ENCODE assay signal across 22 cellular contexts in the genomic region with DNA sequence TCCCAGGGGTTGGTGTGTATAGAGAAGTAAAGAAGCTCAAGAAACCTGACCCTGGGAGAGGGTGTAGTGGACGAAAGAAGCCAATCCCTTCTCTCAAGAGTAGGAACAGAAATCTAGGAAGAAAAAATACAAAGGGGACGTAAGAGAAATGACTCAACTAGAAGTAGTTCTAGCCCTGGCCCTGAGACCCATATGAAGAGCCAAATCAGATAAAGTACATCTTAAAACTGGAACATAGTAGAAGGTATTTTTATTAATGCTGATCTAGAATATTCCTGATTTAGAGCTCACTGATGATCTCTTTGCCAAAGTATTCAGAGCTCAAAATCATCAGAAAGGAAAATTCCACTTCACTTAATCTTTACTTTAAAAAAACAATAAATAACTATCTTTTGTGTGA.
A peak's percentile ranks its signal among the peaks of the same experiment; 100 is the strongest.
DNase-seq lines count a peak whose midpoint lies in the region; ATAC-seq and TF ChIP-seq lines count a peak whose summit lies in the region.
"Had no signal": no experiment of that assay in that cellular context is flagged by ENCODE, and none has a peak within 500 bp of the region (broad histone marks: within the 10 kb centered on the region; RNA-seq: fewer than 3 reads in every experiment).

No MANE protein-coding gene starts in this region.

- no peaks in the 10 kb centered on the region for H3K36me3 ChIP-seq in GM23248 (ENCODE audit: low read depth)
- H3K36me3 ChIP-seq: ascending aorta, HAP-1 had no signal

- peaks cover 40% of the 10 kb centered on the region for H3K4me1 Mint-ChIP-seq in nephron progenitor cell

- 47 to 51% methylated on average over 2 of the region's 2 CpGs for WGBS in GM23248 (ENCODE audit: low coverage in 1 of 2, low lambda C conversion rate in 2 of 2, missing lambda C conversion rate in 2 of 2), 2 experiments

- no peaks in the 10 kb centered on the region for H3K27me3 Mint-ChIP-seq in nephron progenitor cell (ENCODE audit: low read depth, poor library complexity)

- H3K4me3 Mint-ChIP-seq in nephron progenitor cell = no peak overlapping the region
- H3K4me3 Mint-ChIP-seq: T-helper 2 cell treated with Interferon-gamma antibody and Interleukin-4, amounts not matched to agents 5 μg/mL and 100 μg/mL, for 36 hours had no signal

- no peak overlapping the region for H3K4me3 ChIP-seq in AG10803 (ENCODE audit: low read length)
- H3K4me3 ChIP-seq in GM23248 = no peak overlapping the region
- no peak overlapping the region for H3K4me3 ChIP-seq in cardiac fibroblast (replicated peaks in 1 of 2; ENCODE audit: low read depth in 2 of 2, low read length in 2 of 2)
- H3K4me3 ChIP-seq: ascending aorta, HAP-1, K562 had no signal

- in situ Hi-C loops in GM23248 (cut with MboI) = no loop called here

- no peaks in the 10 kb centered on the region for H4K20me1 ChIP-seq in GM23248 (ENCODE audit: insufficient read depth)

- peaks cover 13% of the 10 kb centered on the region for H3K4me1 ChIP-seq in GM23248 (ENCODE audit: insufficient read depth)
- H3K4me1 ChIP-seq: Caco-2, HAP-1 had no signal

- H3K27ac Mint-ChIP-seq in nephron progenitor cell = peak overlapping the region; percentile 86
- H3K27ac Mint-ChIP-seq: T-helper 2 cell treated with Interferon-gamma antibody and Interleukin-4, amounts not matched to agents 5 μg/mL and 100 μg/mL, for 36 hours had no signal

- H3K27me3 ChIP-seq in GM23248 (replicated peaks; ENCODE audit: insufficient read depth) = no peaks in the 10 kb centered on the region
- H3K27me3 ChIP-seq: ascending aorta had no signal

- no peak for TF ChIP-seq CTCF in AG10803 (conservative IDR thresholded peaks at IDR 0.05; ENCODE audit: low read length)
- TF ChIP-seq CTCF in cardiac fibroblast (IDR thresholded peaks at IDR 0.05; ENCODE audit: low read depth, low read length) = no peak
- no peak for TF ChIP-seq CTCF in nephron progenitor cell (IDR thresholded peaks at IDR 0.05)

- DNase-seq in AG10803 (ENCODE audit: low read depth) (peak; percentile 14), GM23248 (peak; percentile 73), cardiac fibroblast (ENCODE audit: low read depth in 2 of 2) (peak; percentile 48 to 80), nephron progenitor cell (no peak), hypothalamus (lab: John Stamatoyannopoulos, UW) (no peak), putamen (ENCODE audit: low spot score) (no peak)
- DNase-seq: activated CD4-positive, CD25-positive, alpha-beta regulatory T cell treated with anti-CD3 and anti-CD28 coated beads, Interleukin-2, amount 50 U/mL, for 72 hours; activated effector memory CD4-positive, alpha-beta T cell treated with Interleukin-2 at 50 U/mL for 16 hours; Caco-2; cortex of kidney; NCI-H2081 treated with DMSO at 0.1 percent for 48 hours; NCI-H524 treated with DMSO at 0.1 percent for 48 hours; occipital lobe; SIG-M5; stimulated activated CD4-positive, alpha-beta T cell treated with anti-CD3 and anti-CD28 coated beads, Interleukin-4, amount 100 ng/mL, for 1 hour had no signal

- H3K9me2 ChIP-seq in GM23248 (ENCODE audit: insufficient read depth) = no peaks in the 10 kb centered on the region

- H3K36me3 Mint-ChIP-seq in nephron progenitor cell (ENCODE audit: low read depth) = peaks cover 24% of the 10 kb centered on the region

- H3K79me2 ChIP-seq in GM23248 (ENCODE audit: insufficient read depth) = no peaks in the 10 kb centered on the region

- peak overlapping the region; percentile 16 for H3K4me2 ChIP-seq in GM23248 (ENCODE audit: unreplicated experiment)

- H3F3A ChIP-seq in GM23248 (ENCODE audit: insufficient read depth) = no peaks in the 10 kb centered on the region

- no peak overlapping the region for H3K9ac ChIP-seq in GM23248

- H2AFZ ChIP-seq in GM23248 = no peak overlapping the region

- peak overlapping the region; percentile 32 for H3K27ac ChIP-seq in GM23248
- H3K27ac ChIP-seq: HL-60 had no signal

- no peaks in the 10 kb centered on the region for H3K9me3 Mint-ChIP-seq in nephron progenitor cell
- H3K9me3 Mint-ChIP-seq: T-helper 2 cell treated with Interferon-gamma antibody and Interleukin-4, amounts not matched to agents 5 μg/mL and 100 μg/mL, for 36 hours had no signal

- H3K9me3 ChIP-seq in GM23248 (ENCODE audit: low read depth) = no peaks in the 10 kb centered on the region
- H3K9me3 ChIP-seq: ascending aorta, Caco-2, HAP-1 had no signal

- ATAC-seq in HG03520 (IDR thresholded peaks at IDR 0.05; ENCODE audit: unreplicated experiment) = no peak
- ATAC-seq in GM21381 (IDR thresholded peaks at IDR 0.05; ENCODE audit: unreplicated experiment) = no peak
- ATAC-seq: K562 had no signal

Comparison
In these comparisons a context has a peak if more than half of its experiments do, and no peak if none do; other contexts are left out.
1. DNase-seq: peak in AG10803 (single experiment), GM23248 (single experiment) and cardiac fibroblast (2 of 2); none in nephron progenitor cell (single experiment), hypothalamus (0 of 51) and putamen (single experiment).